8 cellular contexts compared by ENCODE assay signal in genomic region chr6:90294614-90294988, GRCh38. TPM values are rescaled to one million over a fixed set of nuclear protein-coding genes. Genes with fewer than 3 reads are reported as not detected.
DNase-seq lines count a peak whose midpoint lies in the region; ATAC-seq and TF ChIP-seq lines count a peak whose summit lies in the region.

No MANE protein-coding gene starts in this region.

- peak overlapping the region; percentile 76 to 92 (median 82) for H3K4me2 ChIP-seq in BLaER1 treated with 17β-estradiol and CSF1 and Interleukin-3, amounts not matched to agents 10 nM and 100 nM
- peak overlapping the region; percentile 97 for H3K4me2 ChIP-seq in PC-3 (ENCODE audit: low read length)

- TF ChIP-seq CTCF in PC-3 (conservative IDR thresholded peaks at IDR 0.05; ENCODE audit: low read depth, low read length) (no peak), astrocyte of the cerebellum (IDR thresholded peaks at IDR 0.05; ENCODE audit: low read depth, low read length, missing control alignments) (no peak), uterus (IDR thresholded peaks at IDR 0.05) (no peak)

- peak overlapping the region; percentile 70 to 88 (median 82); a peak in 21 of 22 replicates for H3K9ac ChIP-seq in BLaER1 treated with 17β-estradiol and CSF1 and Interleukin-3, amounts not matched to agents 10 nM and 100 nM
- peak overlapping the region; percentile 57 for H3K9ac ChIP-seq in PC-3 (ENCODE audit: low read length)

- no peaks in the 10 kb centered on the region for H3F3A ChIP-seq in PC-3 (ENCODE audit: low read length, unreplicated experiment)

- BruUV-seq in PC-3 (replicated peaks; lab: Mats Ljungman, UMichigan): no TSS peak

- 0 out of 2 replicates have a peak, but pooled peaks cover 7% of the 10 kb centered on the region for H3K79me2 ChIP-seq in PC-3 (ENCODE audit: low read length)

- ATAC-seq in PC-3 (no peak), HG03565 (IDR thresholded peaks at IDR 0.05; ENCODE audit: unreplicated experiment) (no peak)

- in situ Hi-C loops in astrocyte of the cerebellum (cut with HindIII; ENCODE audit: low sequenced_read_pairs): no loop called here

- POLR2A ChIA-PET in PC-3 (lab: Charles Lee; ENCODE audit: unreplicated experiment): no interaction called here

- peaks cover 0 to 8% (median 0%) of the 10 kb centered on the region in 11 experiments; a peak in 4 of 22 replicates for H3K9me3 ChIP-seq in BLaER1 treated with 17β-estradiol and CSF1 and Interleukin-3, amounts not matched to agents 10 nM and 100 nM (replicated peaks in 1 of 11)
- H3K9me3 ChIP-seq in PC-3 (ENCODE audit: low read length) (no peaks in the 10 kb centered on the region), mononuclear cell (ENCODE audit: low read depth, low read length) (no peaks in the 10 kb centered on the region), uterus (no peaks in the 10 kb centered on the region)

- peak overlapping the region; percentile 62 to 84 (median 72) for H3K4me3 ChIP-seq in BLaER1 treated with 17β-estradiol and CSF1 and Interleukin-3, amounts not matched to agents 10 nM and 100 nM
- H3K4me3 ChIP-seq in PC-3 (ENCODE audit: low read length): peak overlapping the region; percentile 90
- peak overlapping the region; percentile 64 for H3K4me3 ChIP-seq in astrocyte of the cerebellum (ENCODE audit: low read depth, low read length)
- H3K4me3 ChIP-seq in mononuclear cell (ENCODE audit: low read length): peak overlapping the region; percentile 70
- H3K4me3 ChIP-seq in uterus: peak overlapping the region; percentile 56 to 97

- H4K20me1 ChIP-seq in BLaER1 treated with 17β-estradiol and CSF1 and Interleukin-3, amounts not matched to agents 10 nM and 100 nM: no peaks in the 10 kb centered on the region; a peak in 2 of 22 replicates
- no peaks in the 10 kb centered on the region for H4K20me1 ChIP-seq in PC-3 (ENCODE audit: low read length)

- peak overlapping the region in 10 of 11 experiments; percentile 42 to 84 (median 82); a peak in 18 of 22 replicates for H3K27ac ChIP-seq in BLaER1 treated with 17β-estradiol and CSF1 and Interleukin-3, amounts not matched to agents 10 nM and 100 nM
- H3K27ac ChIP-seq in PC-3 (ENCODE audit: low read length) (no peak overlapping the region), uterus (peak overlapping the region; percentile 95 to 99)

- H3K27me3 ChIP-seq in BLaER1 treated with 17β-estradiol and CSF1 and Interleukin-3, amounts not matched to agents 10 nM and 100 nM: no peaks in the 10 kb centered on the region
- H3K27me3 ChIP-seq in PC-3 (ENCODE audit: low read length) (no peaks in the 10 kb centered on the region), mononuclear cell (ENCODE audit: insufficient read depth, low read length) (peaks cover 45% of the 10 kb centered on the region), uterus (no peaks in the 10 kb centered on the region)

- no peak for TF ChIP-seq POLR2A in uterus (IDR thresholded peaks at IDR 0.05)

- H3K4me1 ChIP-seq in BLaER1 treated with 17β-estradiol and CSF1 and Interleukin-3, amounts not matched to agents 10 nM and 100 nM: peaks cover 5 to 57% (median 44%) of the 10 kb centered on the region in 10 experiments; a peak in 19 of 20 replicates
- H3K4me1 ChIP-seq in PC-3 (ENCODE audit: insufficient read depth, low read length) (0 out of 2 replicates have a peak, but pooled peaks cover 4% of the 10 kb centered on the region), mononuclear cell (ENCODE audit: insufficient read depth, low read length) (peaks cover 58% of the 10 kb centered on the region), uterus (no peaks in the 10 kb centered on the region)

- H3K36me3 ChIP-seq in BLaER1 treated with 17β-estradiol and CSF1 and Interleukin-3, amounts not matched to agents 10 nM and 100 nM: peaks cover 0 to 15% (median 0%) of the 10 kb centered on the region in 11 experiments; a peak in 1 of 22 replicates
- no peaks in the 10 kb centered on the region for H3K36me3 ChIP-seq in PC-3 (ENCODE audit: low read depth, low read length)
- H3K36me3 ChIP-seq in uterus: no peaks in the 10 kb centered on the region

- intact Hi-C loops in PC-3 (cut with micrococcal nuclease): loop anchor here (2.0 kb wide), 1 partner anchor 324 kb away; no protein-coding TSS in a partner anchor
- intact Hi-C loops in uterus (cut with DNase I; ENCODE audit: low total_unique reads): no loop called here

- H3K9me2 ChIP-seq in PC-3 (replicated peaks; ENCODE audit: low read length): no peaks in the 10 kb centered on the region

- H2AFZ ChIP-seq in PC-3 (ENCODE audit: low read length): peak overlapping the region; percentile 78

- CTCF ChIA-PET in PC-3 (lab: Charles Lee): interaction anchor here (0.5 kb wide), 1 partner anchor 117 kb away, joined by 3 read pairs; no protein-coding TSS in a partner anchor

- DNase-seq in PC-3: no peak
- no peak for DNase-seq in astrocyte of the cerebellum (ENCODE audit: low read depth)
- DNase-seq in uterus: peak in 1 of 2 donors; percentile 25
- DNase-seq in 8988T: no peak
- DNase-seq in ureter (ENCODE audit: low spot score): no peak

RNA-seq across cellular contexts. Expression of gene BACH2, which starts 2.0 kb away (rescaled TPM):
- 4.8 and 7.0 TPM in 2 replicates for total RNA-seq in PC-3 (2014; rRNA removed)
- total RNA-seq in mononuclear cell: 37.6 TPM
- 10 to 100 TPM in 2 of 4 donors, 1 to 10 TPM in 2; 1.3 to 15.0 (median 9.7) TPM for total RNA-seq in uterus
- total RNA-seq in ureter: 4.3 TPM
